21 cellular contexts compared by ENCODE assay signal in genomic region chr5:66467564-66467963, GRCh38.
"Had no signal": no experiment of that assay in that cellular context is flagged by ENCODE, and none has a peak within 500 bp of the region (broad histone marks: within the 10 kb centered on the region; RNA-seq: fewer than 3 reads in every experiment).

No MANE protein-coding gene starts in this region.

- H3K36me3 ChIP-seq: MG63, Peyer's patch, SJSA1 had no signal

- H3K27ac ChIP-seq: PC-9, Peyer's patch, SJSA1, SK-N-MC had no signal

- H3K4me2 ChIP-seq: PC-9 had no signal

- H3K4me1 ChIP-seq: Peyer's patch, SJSA1 had no signal

- DNase-seq: IMR-90, Karpas-422, KG1, MG63, NCI-H1092 treated with DMSO at 0.1 percent for 48 hours, NCI-H1436, NCI-H187, NCI-H2029, NCI-H2081 treated with DMSO at 0.1 percent for 48 hours, NCI-H2171, NCI-H226, NCI-H446, NCI-H510A, NCI-H524 treated with DMSO at 0.1 percent for 48 hours, NCI-H69, NCI-H774, PC-9, Peyer's patch, SHP77 treated with DMSO at 0.1 percent for 48 hours had no signal

- H3K27me3 ChIP-seq: Peyer's patch had no signal

- H3K4me3 ChIP-seq: MG63, PC-9, Peyer's patch, SJSA1, SK-N-MC had no signal
